ENCODE assay signal across 20 cellular contexts in the genomic region with DNA sequence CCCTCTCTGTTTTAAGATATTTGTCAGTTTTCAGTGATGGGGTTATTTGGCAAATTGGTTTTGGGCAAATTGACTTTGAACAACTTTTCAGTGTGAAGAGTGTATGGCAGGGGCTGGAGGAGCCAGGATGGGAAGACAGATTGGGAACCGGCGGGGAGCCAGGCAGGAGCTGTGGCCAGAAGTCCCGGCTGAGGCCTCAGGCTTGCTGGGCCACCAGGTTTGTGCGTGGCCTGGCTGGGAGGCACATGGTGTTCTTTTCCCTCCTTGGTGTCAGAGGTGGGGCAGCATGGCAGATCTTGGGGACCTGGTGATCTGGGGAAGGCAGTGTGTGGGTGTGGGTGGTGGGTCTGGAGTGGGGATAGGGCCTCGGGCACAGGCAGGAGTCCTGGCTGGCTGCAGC. TPM values are rescaled to one million over a fixed set of nuclear protein-coding genes. Genes with fewer than 3 reads are reported as not detected.
A peak's percentile ranks its signal among the peaks of the same experiment; 100 is the strongest.
DNase-seq lines count a peak whose midpoint lies in the region; ATAC-seq and TF ChIP-seq lines count a peak whose summit lies in the region.
"Had no signal": no experiment of that assay in that cellular context is flagged by ENCODE, and none has a peak within 500 bp of the region (broad histone marks: within the 10 kb centered on the region; RNA-seq: fewer than 3 reads in every experiment).

No MANE protein-coding gene starts in this region.

- no peaks in the 10 kb centered on the region for H3K36me3 ChIP-seq in Loucy (ENCODE audit: insufficient read depth, low read length)
- H3K36me3 ChIP-seq in colonic mucosa: no peaks in the 10 kb centered on the region
- H3K36me3 ChIP-seq in neural progenitor cell: no peaks in the 10 kb centered on the region
- H3K36me3 ChIP-seq: ovary, WERI-Rb-1 had no signal

- intact Hi-C loops in colonic mucosa (cut with DNase I): loop anchor here (2.0 kb wide), 1 partner anchor 267 kb away; no protein-coding TSS in a partner anchor

- peak overlapping the region; percentile 31 for H3K27ac Mint-ChIP-seq in T-helper 2 cell treated with Interferon-gamma antibody and Interleukin-4, amounts not matched to agents 5 μg/mL and 100 μg/mL, for 36 hours
- peak overlapping the region; percentile 31 for H3K27ac Mint-ChIP-seq in neural progenitor cell
- H3K27ac Mint-ChIP-seq: activated naive CD4-positive, alpha-beta T cell treated with anti-CD3 and anti-CD28 coated beads for 36 hours had no signal

- H3K9me3 ChIP-seq in Loucy (ENCODE audit: insufficient read depth, low read depth, low read length): no peaks in the 10 kb centered on the region
- no peaks in the 10 kb centered on the region for H3K9me3 ChIP-seq in colonic mucosa
- no peaks in the 10 kb centered on the region for H3K9me3 ChIP-seq in neural progenitor cell (ENCODE audit: low read depth)
- H3K9me3 ChIP-seq: esophagus squamous epithelium, ovary, tibial nerve had no signal

- H3K27me3 ChIP-seq in Loucy (ENCODE audit: insufficient read depth, low read length, poor library complexity, severe bottlenecking): no peaks in the 10 kb centered on the region
- no peaks in the 10 kb centered on the region for H3K27me3 ChIP-seq in colonic mucosa
- no peaks in the 10 kb centered on the region for H3K27me3 ChIP-seq in neural progenitor cell
- H3K27me3 ChIP-seq: esophagus squamous epithelium, ovary, tibial nerve had no signal

- no peak for TF ChIP-seq CTCF in Loucy (conservative IDR thresholded peaks at IDR 0.05; ENCODE audit: low read length)
- TF ChIP-seq CTCF in colonic mucosa (IDR thresholded peaks at IDR 0.05): no peak
- TF ChIP-seq CTCF in neural progenitor cell (IDR thresholded peaks at IDR 0.05): no peak

- H3K9ac ChIP-seq in Loucy (ENCODE audit: low read depth, low read length, poor library complexity, severe bottlenecking) (peak overlapping the region; percentile 45), colonic mucosa (ENCODE audit: low read depth in 2 of 2, low read length in 2 of 2) (peak overlapping the region in 1 of 2 donors; percentile 34), neural progenitor cell (no peak overlapping the region)

- H3K9me3 Mint-ChIP-seq in T-helper 2 cell treated with Interferon-gamma antibody and Interleukin-4, amounts not matched to agents 5 μg/mL and 100 μg/mL, for 36 hours: no peaks in the 10 kb centered on the region
- no peaks in the 10 kb centered on the region for H3K9me3 Mint-ChIP-seq in neural progenitor cell
- H3K9me3 Mint-ChIP-seq: activated naive CD4-positive, alpha-beta T cell treated with anti-CD3 and anti-CD28 coated beads for 36 hours; activated T-helper 1 cell treated with anti-CD3 and anti-CD28 coated beads, Interleukin-12 subunit alpha, Interleukin-12 subunit beta, Interleukin-2, Interleukin-4 antibody, amounts not matched to agents 30 ng/mL and 10 ng/mL and 1 ng/mL, durations not matched to agents 14 hours and 24 hours and 36 hours; CD4-positive, CD25-positive, alpha-beta regulatory T cell had no signal

- H3F3A ChIP-seq in Loucy (ENCODE audit: low read depth) (no peaks in the 10 kb centered on the region), neural progenitor cell (ENCODE audit: low read depth) (peaks cover 23% of the 10 kb centered on the region)

- H3K4me3 ChIP-seq in Loucy (ENCODE audit: low read length, poor library complexity, severe bottlenecking) (no peak overlapping the region), colonic mucosa (no peak overlapping the region), neural progenitor cell (no peak overlapping the region)
- H3K4me3 ChIP-seq: esophagus squamous epithelium, ovary, skin epidermis, tibial nerve had no signal

- H3K79me2 ChIP-seq in Loucy (ENCODE audit: insufficient read depth, low read length): no peaks in the 10 kb centered on the region
- H3K79me2 ChIP-seq in neural progenitor cell (ENCODE audit: low read depth): no peaks in the 10 kb centered on the region

- peaks cover 15% of the 10 kb centered on the region for H3K4me1 Mint-ChIP-seq in T-helper 2 cell treated with Interferon-gamma antibody and Interleukin-4, amounts not matched to agents 5 μg/mL and 100 μg/mL, for 36 hours (ENCODE audit: low read depth)
- peaks cover 49% of the 10 kb centered on the region for H3K4me1 Mint-ChIP-seq in neural progenitor cell

- H3K4me1 ChIP-seq in Loucy (ENCODE audit: insufficient read depth, low read length, poor library complexity, severe bottlenecking) (peaks cover 29% of the 10 kb centered on the region), colonic mucosa (peaks cover 3% of the 10 kb centered on the region), neural progenitor cell (peaks cover 12% of the 10 kb centered on the region)

- no peak for DNase-seq in T-helper 2 cell treated with Interferon-gamma antibody and Interleukin-4, amounts not matched to agents 5 μg/mL and 100 μg/mL, for 36 hours (ENCODE audit: low spot score)
- DNase-seq in T-helper 2 cell: no peak
- no peak for DNase-seq in colonic mucosa
- DNase-seq in neural progenitor cell (ENCODE audit: low spot score): no peak
- DNase-seq in NCI-H748 treated with DMSO at 0.1 percent for 48 hours (lab: John Stamatoyannopoulos, UW): no peak
- DNase-seq in SW480 (ENCODE audit: low spot score): no peak
- DNase-seq: esophagus squamous epithelium, NCI-H1417 treated with DMSO at 0.1 percent for 48 hours, NCI-H2081 treated with DMSO at 0.1 percent for 48 hours had no signal

- H3K36me3 Mint-ChIP-seq in T-helper 2 cell treated with Interferon-gamma antibody and Interleukin-4, amounts not matched to agents 5 μg/mL and 100 μg/mL, for 36 hours (ENCODE audit: low read depth): no peaks in the 10 kb centered on the region
- no peaks in the 10 kb centered on the region for H3K36me3 Mint-ChIP-seq in neural progenitor cell

- no peak overlapping the region for H3K4me2 ChIP-seq in Loucy (ENCODE audit: low read depth, low read length, poor library complexity, severe bottlenecking)
- H3K4me2 ChIP-seq in neural progenitor cell: no peak overlapping the region

- H3K27ac ChIP-seq in colonic mucosa (peak overlapping the region; percentile 3), neural progenitor cell (no peak overlapping the region)
- H3K27ac ChIP-seq: 22Rv1, esophagus squamous epithelium, skin epidermis, WERI-Rb-1 had no signal

- H3K4me3 Mint-ChIP-seq in T-helper 2 cell treated with Interferon-gamma antibody and Interleukin-4, amounts not matched to agents 5 μg/mL and 100 μg/mL, for 36 hours: no peak overlapping the region
- H3K4me3 Mint-ChIP-seq in neural progenitor cell: no peak overlapping the region
- H3K4me3 Mint-ChIP-seq: activated naive CD4-positive, alpha-beta T cell treated with anti-CD3 and anti-CD28 coated beads for 36 hours; activated T-helper 1 cell treated with anti-CD3 and anti-CD28 coated beads, Interleukin-12 subunit alpha, Interleukin-12 subunit beta, Interleukin-2, Interleukin-4 antibody, amounts not matched to agents 30 ng/mL and 10 ng/mL and 1 ng/mL, durations not matched to agents 14 hours and 24 hours and 36 hours; naive thymus-derived CD4-positive, alpha-beta T cell had no signal

- no peaks in the 10 kb centered on the region for H3K27me3 Mint-ChIP-seq in T-helper 2 cell treated with Interferon-gamma antibody and Interleukin-4, amounts not matched to agents 5 μg/mL and 100 μg/mL, for 36 hours (ENCODE audit: low read depth)
- peaks cover 2% of the 10 kb centered on the region for H3K27me3 Mint-ChIP-seq in neural progenitor cell (ENCODE audit: insufficient read depth, low read depth)
- H3K27me3 Mint-ChIP-seq: CD4-positive, CD25-positive, alpha-beta regulatory T cell; naive thymus-derived CD4-positive, alpha-beta T cell had no signal

- no peaks in the 10 kb centered on the region for H3K9me2 ChIP-seq in Loucy (replicated peaks; ENCODE audit: low read depth, low read length)

- H2AFZ ChIP-seq in Loucy (ENCODE audit: low read length): no peak overlapping the region
- H2AFZ ChIP-seq in neural progenitor cell (replicated peaks): no peak overlapping the region

- ATAC-seq in GM19463 (IDR thresholded peaks at IDR 0.05; ENCODE audit: unreplicated experiment): no peak

- H4K20me1 ChIP-seq in Loucy (ENCODE audit: insufficient read depth, low read length, poor library complexity, severe bottlenecking): no peaks in the 10 kb centered on the region
- no peaks in the 10 kb centered on the region for H4K20me1 ChIP-seq in neural progenitor cell (ENCODE audit: low read depth)

RNA-seq across cellular contexts. Expression of a gene that starts 8.0 kb away (rescaled TPM):
- total RNA-seq in colonic mucosa: 10 to 100 TPM in 1 of 2 donors, 1 to 10 TPM in 1; 5.8 to 12.4 TPM
- 4.9 and 13.6 TPM in 2 replicates for total RNA-seq in neural progenitor cell (ENCODE audit: low replicate concordance)
